ENCODE assay signal across 19 cellular contexts in the genomic region with DNA sequence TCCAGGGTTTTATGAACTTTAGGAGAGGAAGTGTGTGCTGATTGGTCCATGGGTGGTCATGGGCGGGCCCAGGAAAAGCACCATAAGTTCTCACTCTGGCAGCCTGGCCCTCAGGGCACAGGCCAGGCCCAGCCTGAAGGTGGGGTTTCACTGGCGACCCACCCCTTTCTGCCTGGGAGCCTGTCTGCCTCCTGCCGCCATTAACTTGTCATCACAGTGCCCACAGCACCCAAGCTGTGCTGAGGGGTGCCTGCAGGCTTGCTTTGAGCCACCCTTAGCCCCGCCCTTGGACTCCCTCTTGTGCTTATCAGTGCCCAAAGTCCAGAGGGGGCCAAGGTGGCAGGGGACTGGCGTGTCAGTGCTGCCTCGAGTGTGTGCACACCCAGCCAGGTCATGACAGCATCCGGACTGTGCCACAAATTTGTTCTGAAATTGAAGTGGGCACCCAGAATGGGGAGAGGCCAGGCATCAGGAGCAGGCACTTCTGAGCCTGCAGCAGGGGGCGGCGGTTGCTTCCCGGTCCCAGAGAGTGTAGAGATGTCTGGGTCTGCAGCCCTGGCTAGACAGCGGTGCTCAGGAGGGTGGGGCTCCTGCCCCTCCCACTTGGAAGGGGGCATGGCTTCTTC.
"Had no signal": no experiment of that assay in that cellular context is flagged by ENCODE, and none has a peak within 500 bp of the region (broad histone marks: within the 10 kb centered on the region; RNA-seq: fewer than 3 reads in every experiment).

No MANE protein-coding gene starts in this region.

- FAIRE-seq: keratinocyte, small intestine had no signal

- H3K4me1 Mint-ChIP-seq: activated naive CD4-positive, alpha-beta T cell treated with anti-CD3 and anti-CD28 coated beads, Interleukin-2, amount 10 ng/mL, durations not matched to agents 7 days and 5 days; memory B cell; T-cell had no signal

- H3K27me3 ChIP-seq: esophagus muscularis mucosa, neutrophil had no signal

- H3K9me3 Mint-ChIP-seq: activated naive CD4-positive, alpha-beta T cell treated with anti-CD3 and anti-CD28 coated beads, Interleukin-2, amount 10 ng/mL, durations not matched to agents 7 days and 5 days; memory B cell had no signal

- H3K4me3 Mint-ChIP-seq: activated naive CD4-positive, alpha-beta T cell treated with anti-CD3 and anti-CD28 coated beads, Interleukin-2, amount 10 ng/mL, durations not matched to agents 7 days and 5 days; memory B cell; naive thymus-derived CD8-positive, alpha-beta T cell; T-cell had no signal

- H3K36me3 ChIP-seq: esophagus muscularis mucosa, left ventricle myocardium inferior, neutrophil had no signal

- H3K4me1 ChIP-seq: esophagus muscularis mucosa, left ventricle myocardium inferior had no signal

- H3K27me3 Mint-ChIP-seq: activated naive CD4-positive, alpha-beta T cell treated with anti-CD3 and anti-CD28 coated beads, Interleukin-2, amount 10 ng/mL, durations not matched to agents 7 days and 5 days; naive thymus-derived CD8-positive, alpha-beta T cell; T-cell had no signal

- H3K27ac Mint-ChIP-seq: activated naive CD4-positive, alpha-beta T cell treated with anti-CD3 and anti-CD28 coated beads, Interleukin-2, amount 10 ng/mL, durations not matched to agents 7 days and 5 days; memory B cell; naive thymus-derived CD8-positive, alpha-beta T cell; T-cell had no signal

- H3K36me3 Mint-ChIP-seq: activated naive CD4-positive, alpha-beta T cell treated with anti-CD3 and anti-CD28 coated beads, Interleukin-2, amount 10 ng/mL, durations not matched to agents 7 days and 5 days; memory B cell; naive thymus-derived CD8-positive, alpha-beta T cell; T-cell had no signal

- H3K4me3 ChIP-seq: esophagus muscularis mucosa, left ventricle myocardium inferior had no signal

- H3K27ac ChIP-seq: esophagus muscularis mucosa, left ventricle myocardium inferior, neutrophil had no signal

- ATAC-seq: naive thymus-derived CD8-positive, alpha-beta T cell; stimulated activated naive CD8-positive, alpha-beta T cell treated with anti-CD3 and anti-CD28 coated beads, Interleukin-15, Interleukin-2, amounts not matched to agents 100 U/mL and 50 U/mL, for 24 hours; T-cell had no signal

- DNase-seq: activated CD4-positive, alpha-beta T cell treated with anti-CD3 and anti-CD28 coated beads for 1 hour; activated CD4-positive, alpha-beta T cell treated with anti-CD3 and anti-CD28 coated beads, Interleukin-2, amount 50 U/mL, for 4 hours; activated naive CD4-positive, alpha-beta T cell treated with anti-CD3 and anti-CD28 coated beads, Interleukin-2, amount 10 ng/mL, durations not matched to agents 7 days and 5 days; central memory CD4-positive, alpha-beta T cell; cortex of kidney; effector CD4-positive, alpha-beta T cell; hippocampal formation; left ventricle myocardium inferior; naive thymus-derived CD8-positive, alpha-beta T cell; small intestine; stimulated activated CD4-positive, alpha-beta T cell treated with anti-CD3 and anti-CD28 coated beads, Interleukin-4, amount 100 ng/mL, for 24 hours; stimulated activated naive CD8-positive, alpha-beta T cell treated with anti-CD3 and anti-CD28 coated beads, Interleukin-15, Interleukin-2, amounts not matched to agents 100 U/mL and 50 U/mL, for 24 hours; T-cell; T1000; trophoblast cell had no signal

- H3K9me3 ChIP-seq: esophagus muscularis mucosa, neutrophil had no signal
